In genomic region chr15:70854669-70854976, GRCh38 we compare ENCODE assay signal across 8 cellular contexts. TPM values are rescaled to one million over a fixed set of nuclear protein-coding genes. Genes with fewer than 3 reads are reported as not detected.
DNase-seq lines count a peak whose midpoint lies in the region; ATAC-seq lines count a peak whose summit lies in the region.

No MANE protein-coding gene starts in this region.

- peaks cover 63% of the 10 kb centered on the region for H3K27me3 Mint-ChIP-seq in activated CD4-positive, alpha-beta T cell treated with anti-CD3 and anti-CD28 coated beads, Interleukin-2, amount 10 ng/mL, durations not matched to agents 24 days and 14 days
- peaks cover 48% of the 10 kb centered on the region for H3K27me3 Mint-ChIP-seq in activated naive CD8-positive, alpha-beta T cell treated with anti-CD3 and anti-CD28 coated beads, Interleukin-2, amount 50 U/mL, for 24 hours
- H3K27me3 Mint-ChIP-seq in stimulated activated memory B cell treated with anti-CD40 and anti-IgM and Interleukin-4, amounts not matched to agents 10 μg/mL and 1 μg/mL and 100 μg/mL, for 72 hours, result peaks cover 70% of the 10 kb centered on the region

- H3K36me3 Mint-ChIP-seq in activated CD4-positive, alpha-beta T cell treated with anti-CD3 and anti-CD28 coated beads, Interleukin-2, amount 10 ng/mL, durations not matched to agents 24 days and 14 days (ENCODE audit: low read depth), result no peaks in the 10 kb centered on the region
- no peaks in the 10 kb centered on the region for H3K36me3 Mint-ChIP-seq in activated naive CD8-positive, alpha-beta T cell treated with anti-CD3 and anti-CD28 coated beads, Interleukin-2, amount 50 U/mL, for 24 hours (ENCODE audit: low read depth)
- H3K36me3 Mint-ChIP-seq in stimulated activated memory B cell treated with anti-CD40 and anti-IgM and Interleukin-4, amounts not matched to agents 10 μg/mL and 1 μg/mL and 100 μg/mL, for 72 hours, result no peaks in the 10 kb centered on the region

- H3K27ac Mint-ChIP-seq in activated CD4-positive, alpha-beta T cell treated with anti-CD3 and anti-CD28 coated beads, Interleukin-2, amount 10 ng/mL, durations not matched to agents 24 days and 14 days, result no peak overlapping the region
- H3K27ac Mint-ChIP-seq in activated naive CD8-positive, alpha-beta T cell treated with anti-CD3 and anti-CD28 coated beads, Interleukin-2, amount 50 U/mL, for 24 hours, result no peak overlapping the region
- peak overlapping the region; percentile 50 for H3K27ac Mint-ChIP-seq in stimulated activated memory B cell treated with anti-CD40 and anti-IgM and Interleukin-4, amounts not matched to agents 10 μg/mL and 1 μg/mL and 100 μg/mL, for 72 hours

- no peaks in the 10 kb centered on the region for H3K9me3 Mint-ChIP-seq in activated CD4-positive, alpha-beta T cell treated with anti-CD3 and anti-CD28 coated beads, Interleukin-2, amount 10 ng/mL, durations not matched to agents 24 days and 14 days
- H3K9me3 Mint-ChIP-seq in activated naive CD8-positive, alpha-beta T cell treated with anti-CD3 and anti-CD28 coated beads, Interleukin-2, amount 50 U/mL, for 24 hours, result no peaks in the 10 kb centered on the region
- no peaks in the 10 kb centered on the region for H3K9me3 Mint-ChIP-seq in stimulated activated memory B cell treated with anti-CD40 and anti-IgM and Interleukin-4, amounts not matched to agents 10 μg/mL and 1 μg/mL and 100 μg/mL, for 72 hours

- no peak for ATAC-seq in activated naive CD8-positive, alpha-beta T cell treated with anti-CD3 and anti-CD28 coated beads, Interleukin-2, amount 50 U/mL, for 24 hours
- ATAC-seq in stimulated activated memory B cell treated with anti-CD40 and anti-IgM and Interleukin-4, amounts not matched to agents 10 μg/mL and 1 μg/mL and 100 μg/mL, for 72 hours, result no peak
- no peak for ATAC-seq in HG02981 (IDR thresholded peaks at IDR 0.05; ENCODE audit: unreplicated experiment)

- H3K4me1 Mint-ChIP-seq in activated CD4-positive, alpha-beta T cell treated with anti-CD3 and anti-CD28 coated beads, Interleukin-2, amount 10 ng/mL, durations not matched to agents 24 days and 14 days, result peaks cover 4% of the 10 kb centered on the region
- H3K4me1 Mint-ChIP-seq in activated naive CD8-positive, alpha-beta T cell treated with anti-CD3 and anti-CD28 coated beads, Interleukin-2, amount 50 U/mL, for 24 hours, result peaks cover 2% of the 10 kb centered on the region
- peaks cover 5% of the 10 kb centered on the region for H3K4me1 Mint-ChIP-seq in stimulated activated memory B cell treated with anti-CD40 and anti-IgM and Interleukin-4, amounts not matched to agents 10 μg/mL and 1 μg/mL and 100 μg/mL, for 72 hours

- peak overlapping the region; percentile 67 for H3K4me3 ChIP-seq in iPS-11a (ENCODE audit: low read depth, low read length)

- H3K4me3 Mint-ChIP-seq in activated CD4-positive, alpha-beta T cell treated with anti-CD3 and anti-CD28 coated beads, Interleukin-2, amount 10 ng/mL, durations not matched to agents 24 days and 14 days, result peak overlapping the region; percentile 75
- peak overlapping the region; percentile 69 for H3K4me3 Mint-ChIP-seq in activated naive CD8-positive, alpha-beta T cell treated with anti-CD3 and anti-CD28 coated beads, Interleukin-2, amount 50 U/mL, for 24 hours
- H3K4me3 Mint-ChIP-seq in stimulated activated memory B cell treated with anti-CD40 and anti-IgM and Interleukin-4, amounts not matched to agents 10 μg/mL and 1 μg/mL and 100 μg/mL, for 72 hours, result peak overlapping the region; percentile 78

- no peak for DNase-seq in activated CD4-positive, alpha-beta T cell treated with anti-CD3 and anti-CD28 coated beads, Interleukin-2, amount 10 ng/mL, durations not matched to agents 24 days and 14 days
- DNase-seq in activated CD4-positive, alpha-beta T cell treated with anti-CD3 and anti-CD28 coated beads, Interleukin-2, amount 50 U/mL, for 48 hours, result no peak
- DNase-seq in activated naive CD8-positive, alpha-beta T cell treated with anti-CD3 and anti-CD28 coated beads, Interleukin-2, amount 50 U/mL, for 24 hours, result no peak
- DNase-seq in stimulated activated CD4-positive, alpha-beta T cell treated with anti-CD3 and anti-CD28 coated beads, Interleukin-2, amount 100 ng/mL, for 24 hours, result no peak
- DNase-seq in DMS153 (lab: John Stamatoyannopoulos, UW), result no peak

- intact Hi-C loops in activated CD4-positive, alpha-beta T cell treated with anti-CD3 and anti-CD28 coated beads, Interleukin-2, amount 10 ng/mL, durations not matched to agents 24 days and 14 days (cut with micrococcal nuclease), result no loop called here

RNA-seq across cellular contexts. Expression of gene LARP6, which starts 0.7 kb away (rescaled TPM):
- not detected in 2 replicates for total RNA-seq in activated CD4-positive, alpha-beta T cell treated with anti-CD3 and anti-CD28 coated beads, Interleukin-2, amount 10 ng/mL, durations not matched to agents 24 days and 14 days

RNA-seq across cellular contexts. Expression of gene THAP10, which starts 37.6 kb away (rescaled TPM):
- total RNA-seq in activated CD4-positive, alpha-beta T cell treated with anti-CD3 and anti-CD28 coated beads, Interleukin-2, amount 10 ng/mL, durations not matched to agents 24 days and 14 days, result not detected in 2 replicates

RNA-seq across cellular contexts. Expression of gene LRRC49, which starts 38.0 kb away (rescaled TPM):
- total RNA-seq in activated CD4-positive, alpha-beta T cell treated with anti-CD3 and anti-CD28 coated beads, Interleukin-2, amount 10 ng/mL, durations not matched to agents 24 days and 14 days, result not detected in 2 replicates
